Comparison of ENCODE assay signal across 8 cellular contexts in genomic region chr22:23646526-23646925, GRCh38. TPM values are rescaled to one million over a fixed set of nuclear protein-coding genes. Genes with fewer than 3 reads are reported as not detected.
"Had no signal": no experiment of that assay in that cellular context is flagged by ENCODE, and none has a peak within 500 bp of the region (broad histone marks: within the 10 kb centered on the region; RNA-seq: fewer than 3 reads in every experiment).

No MANE protein-coding gene starts in this region.

RNA-seq across cellular contexts. Expression of gene DRICH1, which starts 14.4 kb away (rescaled TPM):
- total RNA-seq: LHCN-M2, MCF 10A, NCI-H460, Right ventricle myocardium inferior, RPMI7951, SJCRH30, SK-MEL-5 had no signal

RNA-seq across cellular contexts. Expression of gene RGL4, which starts 44.3 kb away (rescaled TPM):
- total RNA-seq: LHCN-M2, MCF 10A, PC-9, Right ventricle myocardium inferior, SJCRH30, SK-MEL-5 had no signal
